In the genomic region with DNA sequence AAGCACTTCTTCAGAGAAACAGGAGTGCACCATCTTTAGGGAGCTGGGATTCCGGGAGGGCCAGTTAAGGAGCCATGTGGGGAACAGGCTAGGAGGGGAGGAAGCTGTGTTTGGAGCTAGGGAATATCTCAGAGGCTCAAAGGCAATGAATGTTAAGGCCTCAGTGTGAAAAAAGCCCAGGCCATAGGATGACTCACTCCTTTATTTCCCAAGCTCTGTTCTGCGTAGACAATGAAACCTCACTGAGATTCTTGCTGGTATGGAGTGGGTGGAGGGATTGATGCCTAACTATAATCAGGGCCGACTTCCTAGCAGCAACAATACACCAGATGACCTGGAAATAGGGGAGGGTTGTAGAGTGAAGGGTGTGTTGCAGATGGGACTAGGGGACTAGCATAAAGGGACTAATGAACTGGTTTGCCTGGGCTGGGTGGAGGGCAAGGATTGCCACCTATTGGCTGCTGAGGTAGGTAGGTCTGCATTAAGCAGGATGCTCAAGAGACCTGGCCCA, we compare ENCODE assay signal across 8 cellular contexts. TPM values are rescaled to one million over a fixed set of nuclear protein-coding genes. Genes with fewer than 3 reads are reported as not detected.
DNase-seq lines count a peak whose midpoint lies in the region; ATAC-seq lines count a peak whose summit lies in the region.

No MANE protein-coding gene starts in this region.

- DNase-seq in SKM-1 treated with dmso at 0.1 percent for 144 hours (lab: John Stamatoyannopoulos, UW; ENCODE audit: unreplicated experiment): peak; percentile 48
- DNase-seq in SKM-1 (lab: John Stamatoyannopoulos, UW; ENCODE audit: unreplicated experiment): no peak
- DNase-seq in RPMI7951 (ENCODE audit: low read depth): peak; percentile 82
- peak; percentile 95 for DNase-seq in fibroblast of peridontal ligament (ENCODE audit: extremely low read depth)
- DNase-seq in smooth muscle cell of the brain vasculature (ENCODE audit: low read depth, low spot score): peak; percentile 24
- DNase-seq in stimulated activated naive CD4-positive, alpha-beta T cell (lab: John Stamatoyannopoulos, UW): no peak
- DNase-seq in stimulated activated CD4-positive, alpha-beta T cell treated with anti-CD3 and anti-CD28 coated beads, Interleukin-2, amount 100 ng/mL, for 48 hours: no peak

- no peak for ATAC-seq in HG03196 (IDR thresholded peaks at IDR 0.05; ENCODE audit: unreplicated experiment)

RNA-seq across cellular contexts. Expression of a gene that starts 2.1 kb away (rescaled TPM):
- 0.29 TPM in 1 of 2 replicates, not detected in the other for total RNA-seq in RPMI7951 (2014; rRNA removed; shearing (Covaris generic))

RNA-seq across cellular contexts. Expression of a gene that starts 2.3 kb away (rescaled TPM):
- total RNA-seq in RPMI7951 (2014; rRNA removed; shearing (Covaris generic)): 48.5 and 60.4 TPM in 2 replicates

RNA-seq across cellular contexts. Expression of a gene that starts 38.6 kb away (rescaled TPM):
- 30.6 and 34.5 TPM in 2 replicates for total RNA-seq in RPMI7951 (2014; rRNA removed; shearing (Covaris generic))

RNA-seq across cellular contexts. Expression of a gene that starts 50.5 kb away (rescaled TPM):
- total RNA-seq in RPMI7951 (2014; rRNA removed; shearing (Covaris generic)): 17.5 and 17.6 TPM in 2 replicates

Comparison
In these comparisons a context has a peak if more than half of its experiments do, and no peak if none do; other contexts are left out.
1. DNase-seq: peak in SKM-1 treated with dmso at 0.1 percent for 144 hours (single experiment), RPMI7951 (single experiment), fibroblast of peridontal ligament (single experiment) and smooth muscle cell of the brain vasculature (single experiment); none in SKM-1 (single experiment), stimulated activated naive CD4-positive, alpha-beta T cell (0 of 6) and stimulated activated CD4-positive, alpha-beta T cell treated with anti-CD3 and anti-CD28 coated beads, Interleukin-2, amount 100 ng/mL, for 48 hours (0 of 2).